Comparison of ENCODE assay signal across 18 cellular contexts in the genomic region with DNA sequence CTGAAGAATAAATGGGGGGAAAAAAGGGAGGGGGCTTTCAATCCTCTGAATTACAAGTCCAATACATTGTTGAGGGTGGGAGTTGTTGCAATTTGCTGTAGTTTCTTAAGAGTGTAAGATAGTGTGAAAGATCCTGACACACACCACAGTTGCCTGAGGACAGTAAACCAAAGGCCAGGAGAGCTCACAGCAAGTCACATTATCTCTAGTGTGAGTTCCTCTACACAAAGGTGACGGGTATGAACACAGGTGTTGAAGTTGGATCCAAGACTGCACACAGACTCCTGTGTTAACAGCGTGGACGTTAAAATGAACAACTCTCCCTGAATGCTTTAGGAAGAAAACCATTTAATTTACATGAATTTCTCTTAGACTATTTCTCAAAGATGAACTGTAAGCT. TPM values are rescaled to one million over a fixed set of nuclear protein-coding genes. Genes with fewer than 3 reads are reported as not detected.
A peak's percentile ranks its signal among the peaks of the same experiment; 100 is the strongest.
DNase-seq lines count a peak whose midpoint lies in the region; ATAC-seq and TF ChIP-seq lines count a peak whose summit lies in the region.
"Had no signal": no experiment of that assay in that cellular context is flagged by ENCODE, and none has a peak within 500 bp of the region (broad histone marks: within the 10 kb centered on the region; RNA-seq: fewer than 3 reads in every experiment).

No MANE protein-coding gene starts in this region.

- no peak for ATAC-seq in activated naive CD4-positive, alpha-beta T cell treated with anti-CD3 and anti-CD28 coated beads, Interleukin-2, amount 50 U/mL, for 72 hours
- peak in 2 of 3 donors; percentile 49 to 63 for ATAC-seq in natural killer cell
- no peak for ATAC-seq in natural killer cell treated with Interleukin-12 subunit alpha and Interleukin-12 subunit beta and Interleukin-15 and Interleukin-18, amount 100 ng/mL, for 72 hours
- ATAC-seq: A549 had no signal

- H3K9me3 Mint-ChIP-seq in activated naive CD4-positive, alpha-beta T cell treated with anti-CD3 and anti-CD28 coated beads, Interleukin-2, amount 50 U/mL, for 24 hours, result no peaks in the 10 kb centered on the region
- H3K9me3 Mint-ChIP-seq in activated naive CD4-positive, alpha-beta T cell treated with anti-CD3 and anti-CD28 coated beads, Interleukin-2, amount 50 U/mL, for 72 hours, result no peaks in the 10 kb centered on the region
- H3K9me3 Mint-ChIP-seq in natural killer cell, result no peaks in the 10 kb centered on the region
- H3K9me3 Mint-ChIP-seq in natural killer cell treated with Interleukin-12 subunit alpha and Interleukin-12 subunit beta and Interleukin-15 and Interleukin-18, amount 100 ng/mL, for 72 hours, result no peaks in the 10 kb centered on the region
- H3K9me3 Mint-ChIP-seq: CD14-positive monocyte; CD4-positive, alpha-beta memory T cell had no signal

- intact Hi-C loops in natural killer cell (cut with micrococcal nuclease), result no loop called here

- H3K4me3 ChIP-seq in neutrophil (ENCODE audit: low read depth in 1 of 2, low read length in 1 of 2), result no peak overlapping the region
- H3K4me3 ChIP-seq: A549, BLaER1, GM23248 had no signal

- H3K4me1 ChIP-seq in neutrophil (ENCODE audit: control insufficient read depth in 1 of 2, insufficient read depth in 1 of 2, low read depth in 1 of 2, low read length in 1 of 2), result peaks cover 17 to 28% of the 10 kb centered on the region in 2 experiments
- H3K4me1 ChIP-seq: BLaER1 had no signal

- no peak for DNase-seq in activated naive CD4-positive, alpha-beta T cell treated with anti-CD3 and anti-CD28 coated beads, Interleukin-2, amount 50 U/mL, for 72 hours (ENCODE audit: low spot score in 2 of 2)
- DNase-seq in natural killer cell (no peak), NCI-H510A (lab: John Stamatoyannopoulos, UW) (no peak), SIG-M5 (lab: John Stamatoyannopoulos, UW) (no peak)
- no peak for DNase-seq in natural killer cell treated with Interleukin-12 subunit alpha and Interleukin-12 subunit beta and Interleukin-15 and Interleukin-18, amount 100 ng/mL, for 72 hours (ENCODE audit: low spot score)
- no peak for DNase-seq in stimulated activated CD4-positive, alpha-beta T cell treated with anti-CD3 and anti-CD28 coated beads, Interleukin-1b, Interleukin-23, amount 100 ng/mL, for 48 hours
- DNase-seq: CD4-positive, alpha-beta memory T cell; DMS153; DMS79; GDM1; GM23248; HCEC 1CT had no signal

- no peaks in the 10 kb centered on the region for H3K36me3 ChIP-seq in neutrophil

- no peaks in the 10 kb centered on the region for H3K27me3 ChIP-seq in neutrophil
- H3K27me3 ChIP-seq: BLaER1 had no signal

- peak overlapping the region; percentile 12 for H3K27ac Mint-ChIP-seq in activated naive CD4-positive, alpha-beta T cell treated with anti-CD3 and anti-CD28 coated beads, Interleukin-2, amount 50 U/mL, for 24 hours
- H3K27ac Mint-ChIP-seq in activated naive CD4-positive, alpha-beta T cell treated with anti-CD3 and anti-CD28 coated beads, Interleukin-2, amount 50 U/mL, for 72 hours, result no peak overlapping the region
- peak overlapping the region; percentile 52 to 64 for H3K27ac Mint-ChIP-seq in natural killer cell
- H3K27ac Mint-ChIP-seq in natural killer cell treated with Interleukin-12 subunit alpha and Interleukin-12 subunit beta and Interleukin-15 and Interleukin-18, amount 100 ng/mL, for 72 hours, result no peak overlapping the region

- H3K36me3 Mint-ChIP-seq in activated naive CD4-positive, alpha-beta T cell treated with anti-CD3 and anti-CD28 coated beads, Interleukin-2, amount 50 U/mL, for 24 hours, result no peaks in the 10 kb centered on the region
- peaks cover 1 to 26% of the 10 kb centered on the region in 2 donors for H3K36me3 Mint-ChIP-seq in activated naive CD4-positive, alpha-beta T cell treated with anti-CD3 and anti-CD28 coated beads, Interleukin-2, amount 50 U/mL, for 72 hours
- no peaks in the 10 kb centered on the region for H3K36me3 Mint-ChIP-seq in natural killer cell
- H3K36me3 Mint-ChIP-seq in natural killer cell treated with Interleukin-12 subunit alpha and Interleukin-12 subunit beta and Interleukin-15 and Interleukin-18, amount 100 ng/mL, for 72 hours, result no peaks in the 10 kb centered on the region

- H3K4me1 Mint-ChIP-seq in activated naive CD4-positive, alpha-beta T cell treated with anti-CD3 and anti-CD28 coated beads, Interleukin-2, amount 50 U/mL, for 24 hours, result peaks cover 36% of the 10 kb centered on the region
- peaks cover 35 to 38% of the 10 kb centered on the region in 2 donors for H3K4me1 Mint-ChIP-seq in natural killer cell
- H3K4me1 Mint-ChIP-seq in natural killer cell treated with Interleukin-12 subunit alpha and Interleukin-12 subunit beta and Interleukin-15 and Interleukin-18, amount 100 ng/mL, for 72 hours (ENCODE audit: low read depth in 2 of 2), result peaks cover 29 to 30% of the 10 kb centered on the region in 2 donors

- TF ChIP-seq CTCF in natural killer cell (IDR thresholded peaks at IDR 0.05), result no peak
- no peak for TF ChIP-seq CTCF in neutrophil (IDR thresholded peaks at IDR 0.05)

- no peak overlapping the region for H3K4me3 Mint-ChIP-seq in activated naive CD4-positive, alpha-beta T cell treated with anti-CD3 and anti-CD28 coated beads, Interleukin-2, amount 50 U/mL, for 24 hours
- no peak overlapping the region for H3K4me3 Mint-ChIP-seq in natural killer cell
- no peak overlapping the region for H3K4me3 Mint-ChIP-seq in natural killer cell treated with Interleukin-12 subunit alpha and Interleukin-12 subunit beta and Interleukin-15 and Interleukin-18, amount 100 ng/mL, for 72 hours
- H3K4me3 Mint-ChIP-seq: CD14-positive monocyte; CD4-positive, alpha-beta memory T cell had no signal

- no peaks in the 10 kb centered on the region for H3K9me3 ChIP-seq in neutrophil
- H3K9me3 ChIP-seq: A549 had no signal

- H3K27me3 Mint-ChIP-seq in activated naive CD4-positive, alpha-beta T cell treated with anti-CD3 and anti-CD28 coated beads, Interleukin-2, amount 50 U/mL, for 24 hours, result no peaks in the 10 kb centered on the region
- no peaks in the 10 kb centered on the region for H3K27me3 Mint-ChIP-seq in natural killer cell (ENCODE audit: low read depth in 2 of 2)
- no peaks in the 10 kb centered on the region for H3K27me3 Mint-ChIP-seq in natural killer cell treated with Interleukin-12 subunit alpha and Interleukin-12 subunit beta and Interleukin-15 and Interleukin-18, amount 100 ng/mL, for 72 hours
- H3K27me3 Mint-ChIP-seq: CD4-positive, alpha-beta memory T cell had no signal

- peak overlapping the region; percentile 39 for H3K27ac ChIP-seq in neutrophil
- H3K27ac ChIP-seq: 22Rv1, A549, BLaER1 had no signal

RNA-seq across cellular contexts. Expression of gene LARP4B, which starts 12.0 kb away (rescaled TPM):
- 100 to 1,000 TPM in 1 of 2 donors, 10 to 100 TPM in 1; 87.4 to 122 TPM for total RNA-seq in activated naive CD4-positive, alpha-beta T cell treated with anti-CD3 and anti-CD28 coated beads, Interleukin-2, amount 50 U/mL, for 72 hours
- total RNA-seq in natural killer cell, result 10 to 100 TPM; 75.5 to 95.4 (median 90.2) TPM
- total RNA-seq in natural killer cell treated with Interleukin-12 subunit alpha and Interleukin-12 subunit beta and Interleukin-15 and Interleukin-18, amount 100 ng/mL, for 72 hours, result 100 to 1,000 TPM; 130 to 242 TPM

Comparison
In these comparisons a context has a peak if more than half of its experiments do, and no peak if none do; other contexts are left out.
1. H3K27ac Mint-ChIP-seq: peak in activated naive CD4-positive, alpha-beta T cell treated with anti-CD3 and anti-CD28 coated beads, Interleukin-2, amount 50 U/mL, for 24 hours (single experiment) and natural killer cell (2 of 2); none in activated naive CD4-positive, alpha-beta T cell treated with anti-CD3 and anti-CD28 coated beads, Interleukin-2, amount 50 U/mL, for 72 hours (0 of 2) and natural killer cell treated with Interleukin-12 subunit alpha and Interleukin-12 subunit beta and Interleukin-15 and Interleukin-18, amount 100 ng/mL, for 72 hours (0 of 2).
2. ATAC-seq: peak in natural killer cell (2 of 3); none in activated naive CD4-positive, alpha-beta T cell treated with anti-CD3 and anti-CD28 coated beads, Interleukin-2, amount 50 U/mL, for 72 hours (0 of 2) and natural killer cell treated with Interleukin-12 subunit alpha and Interleukin-12 subunit beta and Interleukin-15 and Interleukin-18, amount 100 ng/mL, for 72 hours (0 of 2).